ENCODE assay signal across 11 cellular contexts in genomic region chr1:207711285-207711684, GRCh38. TPM values are rescaled to one million over a fixed set of nuclear protein-coding genes. Genes with fewer than 3 reads are reported as not detected.
DNase-seq lines count a peak whose midpoint lies in the region; ATAC-seq and TF ChIP-seq lines count a peak whose summit lies in the region.
"Had no signal": no experiment of that assay in that cellular context is flagged by ENCODE, and none has a peak within 500 bp of the region (broad histone marks: within the 10 kb centered on the region; RNA-seq: fewer than 3 reads in every experiment).

No MANE protein-coding gene starts in this region.

- H3K4me1 Mint-ChIP-seq in activated CD4-positive, alpha-beta T cell treated with anti-CD3 and anti-CD28 coated beads, Interleukin-2, amount 10 ng/mL, durations not matched to agents 24 days and 14 days: no peaks in the 10 kb centered on the region
- H3K4me1 Mint-ChIP-seq in activated CD4-positive, alpha-beta T cell treated with anti-CD3 and anti-CD28 coated beads, Interleukin-2, amount 10 ng/mL, durations not matched to agents 7 days and 5 days: no peaks in the 10 kb centered on the region
- no peaks in the 10 kb centered on the region for H3K4me1 Mint-ChIP-seq in activated CD4-positive, alpha-beta memory T cell treated with anti-CD3 and anti-CD28 coated beads, Interleukin-2, amount 10 ng/mL, durations not matched to agents 7 days and 5 days
- peaks cover 0 to 5% (median 2%) of the 10 kb centered on the region in 4 donors for H3K4me1 Mint-ChIP-seq in naive thymus-derived CD8-positive, alpha-beta T cell

- peak; percentile 57 for DNase-seq in activated CD4-positive, alpha-beta T cell treated with anti-CD3 and anti-CD28 coated beads, Interleukin-2, amount 10 ng/mL, durations not matched to agents 24 days and 14 days
- DNase-seq in activated CD4-positive, alpha-beta T cell treated with anti-CD3 and anti-CD28 coated beads, Interleukin-2, amount 10 ng/mL, durations not matched to agents 7 days and 5 days: no peak
- DNase-seq in OCI-M1 (lab: John Stamatoyannopoulos, UW): peak; percentile 61
- no peak for DNase-seq in epithelial cell of proximal tubule (ENCODE audit: low read depth)
- no peak for DNase-seq in retinal pigment epithelial cell (ENCODE audit: low read depth)
- DNase-seq in activated CD4-positive, alpha-beta memory T cell treated with anti-CD3 and anti-CD28 coated beads, Interleukin-2, amount 10 ng/mL, durations not matched to agents 7 days and 5 days: no peak
- no peak for DNase-seq in naive thymus-derived CD8-positive, alpha-beta T cell
- DNase-seq: activated effector memory CD4-positive, alpha-beta T cell treated with anti-CD3 and anti-CD28 coated beads, Interleukin-2, amount 50 U/mL, for 16 hours; effector CD8-positive, alpha-beta T cell; posterior cingulate gyrus had no signal

- TF ChIP-seq CTCF in epithelial cell of proximal tubule (conservative IDR thresholded peaks at IDR 0.05; ENCODE audit: low read depth, low read length) (peak; percentile 23), retinal pigment epithelial cell (conservative IDR thresholded peaks at IDR 0.05; ENCODE audit: low read depth, low read length) (peak; percentile 8)

- H3K36me3 Mint-ChIP-seq in activated CD4-positive, alpha-beta T cell treated with anti-CD3 and anti-CD28 coated beads, Interleukin-2, amount 10 ng/mL, durations not matched to agents 24 days and 14 days (ENCODE audit: low read depth): no peaks in the 10 kb centered on the region
- H3K36me3 Mint-ChIP-seq in activated CD4-positive, alpha-beta T cell treated with anti-CD3 and anti-CD28 coated beads, Interleukin-2, amount 10 ng/mL, durations not matched to agents 7 days and 5 days (ENCODE audit: low read depth): no peaks in the 10 kb centered on the region
- H3K36me3 Mint-ChIP-seq in activated CD4-positive, alpha-beta memory T cell treated with anti-CD3 and anti-CD28 coated beads, Interleukin-2, amount 10 ng/mL, durations not matched to agents 7 days and 5 days (ENCODE audit: low read depth): no peaks in the 10 kb centered on the region
- H3K36me3 Mint-ChIP-seq in naive thymus-derived CD8-positive, alpha-beta T cell: no peaks in the 10 kb centered on the region

- H3K27me3 Mint-ChIP-seq in activated CD4-positive, alpha-beta T cell treated with anti-CD3 and anti-CD28 coated beads, Interleukin-2, amount 10 ng/mL, durations not matched to agents 24 days and 14 days: peaks cover 6% of the 10 kb centered on the region
- no peaks in the 10 kb centered on the region for H3K27me3 Mint-ChIP-seq in activated CD4-positive, alpha-beta T cell treated with anti-CD3 and anti-CD28 coated beads, Interleukin-2, amount 10 ng/mL, durations not matched to agents 7 days and 5 days
- H3K27me3 Mint-ChIP-seq in activated CD4-positive, alpha-beta memory T cell treated with anti-CD3 and anti-CD28 coated beads, Interleukin-2, amount 10 ng/mL, durations not matched to agents 7 days and 5 days: no peaks in the 10 kb centered on the region
- H3K27me3 Mint-ChIP-seq in naive thymus-derived CD8-positive, alpha-beta T cell: peaks cover 0 to 3% (median 0%) of the 10 kb centered on the region in 5 donors

- ATAC-seq in HG02571 (IDR thresholded peaks at IDR 0.05; ENCODE audit: unreplicated experiment): no peak
- no peak for ATAC-seq in naive thymus-derived CD8-positive, alpha-beta T cell

- intact Hi-C loops in activated CD4-positive, alpha-beta T cell treated with anti-CD3 and anti-CD28 coated beads, Interleukin-2, amount 10 ng/mL, durations not matched to agents 24 days and 14 days (cut with micrococcal nuclease): loop anchor here (5.0 kb wide), 1 partner anchor 86 kb away; no protein-coding TSS in a partner anchor

- CTCF ChIA-PET in activated CD4-positive, alpha-beta T cell treated with anti-CD3 and anti-CD28 coated beads, Interleukin-2, amount 10 ng/mL, durations not matched to agents 7 days and 5 days (lab: Charles Lee): interaction anchor here (1.2 kb wide), 1 partner anchor 86 kb away, joined by 3 read pairs; no protein-coding TSS in a partner anchor
- CTCF ChIA-PET in activated CD4-positive, alpha-beta memory T cell treated with anti-CD3 and anti-CD28 coated beads, Interleukin-2, amount 10 ng/mL, durations not matched to agents 7 days and 5 days (lab: Charles Lee): interaction anchor here (1.3 to 4.8 kb wide), 2 partner anchors 85 to 252 kb away, joined by 4 to 21 read pairs; no protein-coding TSS in a partner anchor

- no peaks in the 10 kb centered on the region for H3K9me3 Mint-ChIP-seq in activated CD4-positive, alpha-beta T cell treated with anti-CD3 and anti-CD28 coated beads, Interleukin-2, amount 10 ng/mL, durations not matched to agents 24 days and 14 days
- no peaks in the 10 kb centered on the region for H3K9me3 Mint-ChIP-seq in activated CD4-positive, alpha-beta T cell treated with anti-CD3 and anti-CD28 coated beads, Interleukin-2, amount 10 ng/mL, durations not matched to agents 7 days and 5 days
- no peaks in the 10 kb centered on the region for H3K9me3 Mint-ChIP-seq in activated CD4-positive, alpha-beta memory T cell treated with anti-CD3 and anti-CD28 coated beads, Interleukin-2, amount 10 ng/mL, durations not matched to agents 7 days and 5 days
- H3K9me3 Mint-ChIP-seq in naive thymus-derived CD8-positive, alpha-beta T cell: no peaks in the 10 kb centered on the region

- POLR2A ChIA-PET in activated CD4-positive, alpha-beta T cell treated with anti-CD3 and anti-CD28 coated beads, Interleukin-2, amount 10 ng/mL, durations not matched to agents 7 days and 5 days (lab: Charles Lee): no interaction called here
- POLR2A ChIA-PET in activated CD4-positive, alpha-beta memory T cell treated with anti-CD3 and anti-CD28 coated beads, Interleukin-2, amount 10 ng/mL, durations not matched to agents 7 days and 5 days (lab: Charles Lee): no interaction called here
- POLR2A ChIA-PET in naive thymus-derived CD8-positive, alpha-beta T cell (lab: Charles Lee): interaction anchor here (1.5 kb wide), 1 partner anchor 42 kb away, joined by 3 read pairs; no protein-coding TSS in a partner anchor

- H3K4me3 ChIP-seq in epithelial cell of proximal tubule (ENCODE audit: low read depth, low read length): no peak overlapping the region
- no peak overlapping the region for H3K4me3 ChIP-seq in retinal pigment epithelial cell (ENCODE audit: low read length)

- H3K27ac Mint-ChIP-seq in activated CD4-positive, alpha-beta T cell treated with anti-CD3 and anti-CD28 coated beads, Interleukin-2, amount 10 ng/mL, durations not matched to agents 24 days and 14 days: no peak overlapping the region
- no peak overlapping the region for H3K27ac Mint-ChIP-seq in activated CD4-positive, alpha-beta T cell treated with anti-CD3 and anti-CD28 coated beads, Interleukin-2, amount 10 ng/mL, durations not matched to agents 7 days and 5 days
- no peak overlapping the region for H3K27ac Mint-ChIP-seq in activated CD4-positive, alpha-beta memory T cell treated with anti-CD3 and anti-CD28 coated beads, Interleukin-2, amount 10 ng/mL, durations not matched to agents 7 days and 5 days
- peak overlapping the region in 1 of 10 donors; percentile 21 for H3K27ac Mint-ChIP-seq in naive thymus-derived CD8-positive, alpha-beta T cell

- no peak overlapping the region for H3K4me3 Mint-ChIP-seq in activated CD4-positive, alpha-beta T cell treated with anti-CD3 and anti-CD28 coated beads, Interleukin-2, amount 10 ng/mL, durations not matched to agents 24 days and 14 days
- no peak overlapping the region for H3K4me3 Mint-ChIP-seq in activated CD4-positive, alpha-beta T cell treated with anti-CD3 and anti-CD28 coated beads, Interleukin-2, amount 10 ng/mL, durations not matched to agents 7 days and 5 days
- no peak overlapping the region for H3K4me3 Mint-ChIP-seq in activated CD4-positive, alpha-beta memory T cell treated with anti-CD3 and anti-CD28 coated beads, Interleukin-2, amount 10 ng/mL, durations not matched to agents 7 days and 5 days
- no peak overlapping the region for H3K4me3 Mint-ChIP-seq in naive thymus-derived CD8-positive, alpha-beta T cell

RNA-seq across cellular contexts. Expression of gene CD46, which starts 40.6 kb away (rescaled TPM):
- 96.3 and 107 TPM in 2 replicates for total RNA-seq in activated CD4-positive, alpha-beta T cell treated with anti-CD3 and anti-CD28 coated beads, Interleukin-2, amount 10 ng/mL, durations not matched to agents 24 days and 14 days
- 100 to 1,000 TPM; 112 to 115 TPM for total RNA-seq in activated CD4-positive, alpha-beta T cell treated with anti-CD3 and anti-CD28 coated beads, Interleukin-2, amount 10 ng/mL, durations not matched to agents 7 days and 5 days
- total RNA-seq in epithelial cell of proximal tubule: 114 and 146 TPM in 2 replicates
- total RNA-seq in activated CD4-positive, alpha-beta memory T cell treated with anti-CD3 and anti-CD28 coated beads, Interleukin-2, amount 10 ng/mL, durations not matched to agents 7 days and 5 days: 100 to 1,000 TPM; 140 to 145 TPM
- total RNA-seq in naive thymus-derived CD8-positive, alpha-beta T cell: 100 to 1,000 TPM; 225 to 234 TPM
- polyA plus RNA-seq in naive thymus-derived CD8-positive, alpha-beta T cell: 100 to 1,000 TPM; 112 to 137 (median 123) TPM

Comparison
In these comparisons a context has a peak if more than half of its experiments do, and no peak if none do; other contexts are left out.
1. DNase-seq: peak in activated CD4-positive, alpha-beta T cell treated with anti-CD3 and anti-CD28 coated beads, Interleukin-2, amount 10 ng/mL, durations not matched to agents 24 days and 14 days (single experiment) and OCI-M1 (single experiment); none in activated CD4-positive, alpha-beta T cell treated with anti-CD3 and anti-CD28 coated beads, Interleukin-2, amount 10 ng/mL, durations not matched to agents 7 days and 5 days (single experiment), epithelial cell of proximal tubule (single experiment), retinal pigment epithelial cell (single experiment), activated CD4-positive, alpha-beta memory T cell treated with anti-CD3 and anti-CD28 coated beads, Interleukin-2, amount 10 ng/mL, durations not matched to agents 7 days and 5 days (single experiment) and naive thymus-derived CD8-positive, alpha-beta T cell (0 of 10).